ENCODE assay signal across 2 cellular contexts in the genomic region with DNA sequence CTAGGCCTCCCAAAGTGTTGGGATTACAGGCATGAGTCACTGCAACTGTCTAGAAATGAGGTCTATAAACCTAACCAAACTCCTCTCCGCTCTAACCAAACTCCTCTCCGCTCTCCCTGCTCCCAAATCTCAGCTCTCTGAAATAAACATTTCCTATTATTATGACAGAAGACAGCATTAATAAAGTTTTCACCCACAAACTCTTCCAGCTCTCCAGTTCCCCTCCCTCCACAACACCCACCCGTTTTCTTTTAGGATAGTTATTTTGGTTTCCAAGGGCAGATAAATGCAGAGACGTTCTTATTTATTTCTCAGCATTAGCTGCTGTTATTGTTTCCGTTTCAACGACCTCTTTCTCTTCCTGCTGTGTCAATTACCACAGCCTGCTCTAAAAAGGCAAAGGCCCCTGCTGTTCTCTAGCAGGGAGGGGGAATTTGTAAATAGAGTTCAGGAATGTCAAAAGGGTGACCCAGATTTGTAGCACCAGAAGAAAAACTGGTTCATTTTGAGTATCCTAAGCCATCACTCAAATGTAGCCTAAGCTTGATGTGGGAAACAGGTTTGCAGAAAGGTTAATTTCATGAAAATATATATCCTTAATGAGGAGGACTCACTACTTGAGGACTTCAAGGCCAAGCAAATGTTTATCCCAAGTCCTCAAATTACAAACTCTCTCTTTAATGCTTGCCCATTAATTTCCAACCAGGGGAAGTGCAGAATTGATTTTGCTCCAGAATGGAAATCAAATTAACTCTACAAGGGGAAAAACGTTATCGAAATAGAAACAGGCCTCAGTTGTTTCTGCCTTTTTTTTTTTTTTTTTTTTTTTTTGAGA.
TF ChIP-seq lines count a peak whose summit lies in the region.

No MANE protein-coding gene starts in this region.

TF ChIP-seq in IMR-90, 13 proteins besides CTCF, POLR2A, EP300 and RAD21:
- TF ChIP-seq ELK1 (IDR thresholded peaks at IDR 0.05; ENCODE audit: borderline replicate concordance, low read depth, low read length) = no peak
- no peak for TF ChIP-seq NFE2L2 (IDR thresholded peaks at IDR 0.05; ENCODE audit: low read depth, low read length)
- TF ChIP-seq RFX5 (IDR thresholded peaks at IDR 0.05; ENCODE audit: low read depth, low read length) = no peak
- no peak for TF ChIP-seq MAZ (IDR thresholded peaks at IDR 0.05; ENCODE audit: borderline replicate concordance, low read depth, low read length)
- TF ChIP-seq MXI1 (IDR thresholded peaks at IDR 0.05; ENCODE audit: borderline replicate concordance, low read depth, low read length) = no peak
- TF ChIP-seq SMC3 (IDR thresholded peaks at IDR 0.05; ENCODE audit: low read depth, low read length) = no peak
- no peak for TF ChIP-seq CEBPB (IDR thresholded peaks at IDR 0.05; ENCODE audit: low read depth, low read length)
- TF ChIP-seq CHD1 (IDR thresholded peaks at IDR 0.05; ENCODE audit: low read depth, low read length) = no peak
- no peak for TF ChIP-seq BHLHE40 (IDR thresholded peaks at IDR 0.05; ENCODE audit: low read depth, low read length)
- no peak for TF ChIP-seq FOS (IDR thresholded peaks at IDR 0.05; ENCODE audit: low read depth, low read length)
- TF ChIP-seq MAFK (IDR thresholded peaks at IDR 0.05; ENCODE audit: low read depth, low read length) = no peak
- no peak for TF ChIP-seq RCOR1 (IDR thresholded peaks at IDR 0.05; ENCODE audit: insufficient replicate concordance, low read length)
- TF ChIP-seq USF2 (IDR thresholded peaks at IDR 0.05; ENCODE audit: low read depth, low read length) = no peak

TF ChIP-seq in WTC11, 78 proteins besides CTCF, POLR2A, EP300 and RAD21 (continued from another document):
- TF ChIP-seq USF2 (CRISPR knock-in tag; IDR thresholded peaks at IDR 0.05) = no peak
- TF ChIP-seq FOXP4 (CRISPR knock-in tag; IDR thresholded peaks at IDR 0.05) = no peak
- TF ChIP-seq NFATC4 (CRISPR knock-in tag; IDR thresholded peaks at IDR 0.05) = no peak
TF ChIP-seq in WTC11: peak in this region for 2.
